Comparison of ENCODE assay signal across 29 cellular contexts in the genomic region with DNA sequence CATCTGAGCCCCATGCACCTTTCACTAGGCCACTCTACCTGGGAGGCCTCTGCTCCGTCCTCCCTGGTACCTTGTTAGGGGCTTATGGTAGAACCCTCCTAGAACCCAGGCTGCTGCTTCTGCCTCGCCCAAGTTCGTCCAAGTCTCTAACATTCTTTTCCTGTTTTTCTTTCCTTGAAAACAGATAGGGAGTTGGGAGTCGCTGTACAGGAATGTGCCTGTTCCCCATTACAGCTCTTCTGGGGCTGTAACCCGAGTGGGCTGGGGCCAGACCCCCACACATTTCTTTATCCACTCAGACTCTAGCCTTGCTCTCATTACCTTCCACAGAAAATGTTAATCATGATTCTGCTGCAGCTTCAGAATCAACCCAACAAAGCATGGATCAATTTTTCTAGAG.
DNase-seq lines count a peak whose midpoint lies in the region; ATAC-seq and TF ChIP-seq lines count a peak whose summit lies in the region.
"Had no signal": no experiment of that assay in that cellular context is flagged by ENCODE, and none has a peak within 500 bp of the region (broad histone marks: within the 10 kb centered on the region; RNA-seq: fewer than 3 reads in every experiment).

No MANE protein-coding gene starts in this region.

- no peaks in the 10 kb centered on the region for H3K27me3 Mint-ChIP-seq in activated CD8-positive, alpha-beta memory T cell treated with anti-CD3 and anti-CD28 coated beads, Interleukin-2, amount 10 ng/mL, durations not matched to agents 7 days and 5 days
- H3K27me3 Mint-ChIP-seq: activated naive CD8-positive, alpha-beta T cell treated with anti-CD3 and anti-CD28 coated beads, Interleukin-2, amount 10 ng/mL, durations not matched to agents 7 days and 5 days; central memory CD8-positive, alpha-beta T cell; naive thymus-derived CD8-positive, alpha-beta T cell; T-helper 17 cell had no signal

- H3K27ac ChIP-seq in right atrium auricular region = no peak overlapping the region
- H3K27ac ChIP-seq: heart right ventricle, HL-60, upper lobe of left lung had no signal

- peaks cover 2% of the 10 kb centered on the region for H3K9me3 Mint-ChIP-seq in activated CD8-positive, alpha-beta memory T cell treated with anti-CD3 and anti-CD28 coated beads, Interleukin-2, amount 10 ng/mL, durations not matched to agents 7 days and 5 days (ENCODE audit: low read depth)
- H3K9me3 Mint-ChIP-seq: activated naive CD8-positive, alpha-beta T cell treated with anti-CD3 and anti-CD28 coated beads, Interleukin-2, amount 10 ng/mL, durations not matched to agents 7 days and 5 days; central memory CD8-positive, alpha-beta T cell had no signal

- H3K36me3 ChIP-seq in skeletal muscle satellite cell (ENCODE audit: insufficient read depth, low read length) = no peaks in the 10 kb centered on the region
- no peaks in the 10 kb centered on the region for H3K36me3 ChIP-seq in right atrium auricular region
- H3K36me3 ChIP-seq: heart right ventricle, upper lobe of left lung had no signal

- H3K27me3 ChIP-seq in skeletal muscle satellite cell (ENCODE audit: control insufficient read depth, insufficient read depth, low read length) (peaks cover 15% of the 10 kb centered on the region), right atrium auricular region (no peaks in the 10 kb centered on the region)
- H3K27me3 ChIP-seq: heart right ventricle, upper lobe of left lung had no signal

- no peaks in the 10 kb centered on the region for H3K4me1 Mint-ChIP-seq in activated CD8-positive, alpha-beta memory T cell treated with anti-CD3 and anti-CD28 coated beads, Interleukin-2, amount 10 ng/mL, durations not matched to agents 7 days and 5 days
- H3K4me1 Mint-ChIP-seq: activated naive CD8-positive, alpha-beta T cell treated with anti-CD3 and anti-CD28 coated beads, Interleukin-2, amount 10 ng/mL, durations not matched to agents 7 days and 5 days; CD14-positive monocyte; central memory CD8-positive, alpha-beta T cell; stimulated activated naive B cell treated with anti-CD40 and anti-IgM and Interleukin-4, amounts not matched to agents 10 μg/mL and 1 μg/mL and 100 μg/mL, for 72 hours; T-helper 17 cell had no signal

- no peaks in the 10 kb centered on the region for H3K36me3 Mint-ChIP-seq in activated CD8-positive, alpha-beta memory T cell treated with anti-CD3 and anti-CD28 coated beads, Interleukin-2, amount 10 ng/mL, durations not matched to agents 7 days and 5 days
- H3K36me3 Mint-ChIP-seq: activated naive CD8-positive, alpha-beta T cell treated with anti-CD3 and anti-CD28 coated beads, Interleukin-2, amount 10 ng/mL, durations not matched to agents 7 days and 5 days; CD14-positive monocyte; stimulated activated naive B cell treated with anti-CD40 and anti-IgM and Interleukin-4, amounts not matched to agents 10 μg/mL and 1 μg/mL and 100 μg/mL, for 72 hours had no signal

- ATAC-seq in GM21447 (IDR thresholded peaks at IDR 0.05; ENCODE audit: unreplicated experiment) = no peak
- no peak for ATAC-seq in activated CD8-positive, alpha-beta memory T cell treated with anti-CD3 and anti-CD28 coated beads, Interleukin-2, amount 10 ng/mL, durations not matched to agents 7 days and 5 days
- ATAC-seq: heart right ventricle; naive thymus-derived CD8-positive, alpha-beta T cell; stimulated activated naive B cell treated with anti-CD40 and anti-IgM and Interleukin-4, amounts not matched to agents 10 μg/mL and 1 μg/mL and 100 μg/mL, for 72 hours; T-helper 17 cell had no signal

- H3K9me3 ChIP-seq in skeletal muscle satellite cell (replicated peaks; ENCODE audit: low read length) (no peaks in the 10 kb centered on the region), right atrium auricular region (no peaks in the 10 kb centered on the region)
- H3K9me3 ChIP-seq: Caco-2, heart right ventricle, upper lobe of left lung had no signal

- H3K4me1 ChIP-seq in skeletal muscle satellite cell (ENCODE audit: control insufficient read depth, insufficient read depth, low read length) (peaks cover 8% of the 10 kb centered on the region), right atrium auricular region (no peaks in the 10 kb centered on the region)
- H3K4me1 ChIP-seq: upper lobe of left lung had no signal

- H3K27ac Mint-ChIP-seq in activated CD8-positive, alpha-beta memory T cell treated with anti-CD3 and anti-CD28 coated beads, Interleukin-2, amount 10 ng/mL, durations not matched to agents 7 days and 5 days = no peak overlapping the region
- H3K27ac Mint-ChIP-seq: activated naive CD8-positive, alpha-beta T cell treated with anti-CD3 and anti-CD28 coated beads, Interleukin-2, amount 10 ng/mL, durations not matched to agents 7 days and 5 days; CD14-positive monocyte; naive thymus-derived CD8-positive, alpha-beta T cell; stimulated activated naive B cell treated with anti-CD40 and anti-IgM and Interleukin-4, amounts not matched to agents 10 μg/mL and 1 μg/mL and 100 μg/mL, for 72 hours; T-helper 17 cell had no signal

- no peak overlapping the region for H3K9ac ChIP-seq in skeletal muscle satellite cell (ENCODE audit: low read depth, low read length)

- peak overlapping the region; percentile 36 for H3K4me2 ChIP-seq in skeletal muscle satellite cell (ENCODE audit: low read length)

- no peak overlapping the region for H3K4me3 Mint-ChIP-seq in activated CD8-positive, alpha-beta memory T cell treated with anti-CD3 and anti-CD28 coated beads, Interleukin-2, amount 10 ng/mL, durations not matched to agents 7 days and 5 days
- H3K4me3 Mint-ChIP-seq: activated naive CD8-positive, alpha-beta T cell treated with anti-CD3 and anti-CD28 coated beads, Interleukin-2, amount 10 ng/mL, durations not matched to agents 7 days and 5 days; CD14-positive monocyte; central memory CD8-positive, alpha-beta T cell; naive thymus-derived CD8-positive, alpha-beta T cell; stimulated activated naive B cell treated with anti-CD40 and anti-IgM and Interleukin-4, amounts not matched to agents 10 μg/mL and 1 μg/mL and 100 μg/mL, for 72 hours; T-helper 17 cell had no signal

- no peak overlapping the region for H3K4me3 ChIP-seq in skeletal muscle satellite cell (ENCODE audit: low read length)
- H3K4me3 ChIP-seq in right atrium auricular region = no peak overlapping the region
- H3K4me3 ChIP-seq: heart right ventricle, upper lobe of left lung had no signal

- no peak for TF ChIP-seq CTCF in right atrium auricular region (IDR thresholded peaks at IDR 0.05)

- CTCF ChIA-PET in activated CD8-positive, alpha-beta memory T cell treated with anti-CD3 and anti-CD28 coated beads, Interleukin-2, amount 10 ng/mL, durations not matched to agents 7 days and 5 days (lab: Charles Lee) = no interaction called here

- peak; percentile 31 for DNase-seq in ELR (ENCODE audit: low read depth)
- peak; percentile 70 for DNase-seq in NCI-H226
- peak; percentile 76 for DNase-seq in islet precursor cell
- no peak for DNase-seq in activated CD8-positive, alpha-beta memory T cell treated with anti-CD3 and anti-CD28 coated beads, Interleukin-2, amount 10 ng/mL, durations not matched to agents 7 days and 5 days
- DNase-seq in A172 (ENCODE audit: low spot score) = no peak
- no peak for DNase-seq in right atrium auricular region (ENCODE audit: low spot score)
- DNase-seq: activated CD4-positive, alpha-beta T cell treated with anti-CD3 and anti-CD28 coated beads, Interleukin-2, amount 50 U/mL, for 4 hours; activated gamma-delta T cell treated with Interleukin-2 at 50 U/mL for 16 hours; activated naive CD8-positive, alpha-beta T cell treated with anti-CD3 and anti-CD28 coated beads, Interleukin-2, amount 10 ng/mL, durations not matched to agents 7 days and 5 days; activated T-cell treated with anti-CD3 and anti-CD28 coated beads, Interleukin-2, amount 50 U/mL, for 48 hours; Caco-2; DMS79 treated with DMSO at 0.1 percent for 48 hours; foreskin melanocyte; heart right ventricle; Karpas-422; naive thymus-derived CD8-positive, alpha-beta T cell; NCI-H1436; NCI-H2081 treated with DMSO at 0.1 percent for 48 hours; NCI-H446; NCI-H774; stimulated activated naive B cell treated with anti-CD40 and anti-IgM and Interleukin-4, amounts not matched to agents 10 μg/mL and 1 μg/mL and 100 μg/mL, for 72 hours; substantia nigra; T-helper 17 cell; upper lobe of left lung had no signal

Comparison
In these comparisons a context has a peak if more than half of its experiments do, and no peak if none do; other contexts are left out.
1. DNase-seq: peak in ELR (single experiment), NCI-H226 (single experiment) and islet precursor cell (single experiment); none in activated CD8-positive, alpha-beta memory T cell treated with anti-CD3 and anti-CD28 coated beads, Interleukin-2, amount 10 ng/mL, durations not matched to agents 7 days and 5 days (single experiment), A172 (single experiment) and right atrium auricular region (single experiment).